ENCODE assay signal across 16 cellular contexts in genomic region chr7:7902845-7903244, GRCh38.
"Had no signal": no experiment of that assay in that cellular context is flagged by ENCODE, and none has a peak within 500 bp of the region (broad histone marks: within the 10 kb centered on the region; RNA-seq: fewer than 3 reads in every experiment).

No MANE protein-coding gene starts in this region.

- ATAC-seq: activated naive CD8-positive, alpha-beta T cell treated with anti-CD3 and anti-CD28 coated beads, Interleukin-2, amount 50 U/mL, for 24 hours; effector memory CD8-positive, alpha-beta T cell had no signal

- DNase-seq: activated CD4-positive, alpha-beta T cell treated with anti-CD3 and anti-CD28 coated beads, Interleukin-2, amount 10 ng/mL, durations not matched to agents 24 days and 14 days; activated CD4-positive, CD25-positive, alpha-beta regulatory T cell; activated naive CD4-positive, alpha-beta T cell; activated naive CD8-positive, alpha-beta T cell treated with anti-CD3 and anti-CD28 coated beads, Interleukin-2, amount 50 U/mL, for 24 hours; aorta; dermis blood vessel endothelial cell; effector memory CD8-positive, alpha-beta T cell; head of caudate nucleus; immature natural killer cell; left cardiac atrium; midbrain; ovary; stimulated activated CD4-positive, alpha-beta T cell treated with anti-CD3 and anti-CD28 coated beads, Interleukin-4, amount 100 ng/mL, for 1 hour; stimulated activated naive CD4-positive, alpha-beta T cell; substantia nigra had no signal

- FAIRE-seq: frontal cortex had no signal
